3 cellular contexts compared by ENCODE assay signal in the genomic region with DNA sequence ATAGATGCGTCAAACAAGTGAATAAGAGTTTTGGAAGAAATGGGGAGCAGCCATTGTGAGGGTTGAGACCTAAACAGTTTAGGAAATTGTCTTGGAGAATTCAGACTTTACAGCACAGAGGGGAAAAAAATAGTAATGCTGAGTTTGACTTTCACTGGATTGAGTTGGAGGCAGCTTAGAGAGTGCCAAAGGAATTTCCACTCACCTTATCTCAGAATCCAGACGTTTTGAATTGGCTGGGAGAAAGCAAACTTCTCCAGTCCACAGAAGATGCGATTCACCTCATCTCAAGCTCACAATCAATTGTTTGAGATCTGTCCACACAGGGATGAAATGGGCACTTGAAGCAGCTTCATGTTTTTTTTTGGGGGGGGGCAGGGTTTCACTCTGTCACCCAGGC.
"Had no signal": no experiment of that assay in that cellular context is flagged by ENCODE, and none has a peak within 500 bp of the region (broad histone marks: within the 10 kb centered on the region; RNA-seq: fewer than 3 reads in every experiment).

No MANE protein-coding gene starts in this region.

- ATAC-seq: GM12878 had no signal

- H3K4me3 ChIP-seq: GM12878 had no signal

- DNase-seq: GDM1, GF-D8 had no signal
